In the genomic region with DNA sequence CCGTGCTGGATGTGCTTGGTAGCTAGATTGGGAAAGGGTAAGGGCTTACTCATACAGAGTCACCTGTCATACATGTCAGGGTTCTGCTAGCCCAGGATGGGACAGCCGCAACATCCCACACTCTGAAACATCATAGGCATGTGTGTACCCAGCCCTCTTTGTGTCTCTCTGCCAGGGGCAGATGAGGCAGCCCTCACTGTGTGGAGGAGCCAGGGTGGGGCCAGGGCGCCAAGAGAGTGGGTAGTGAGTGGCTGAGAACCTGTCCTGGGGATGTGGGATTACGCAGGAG, we compare ENCODE assay signal across 27 cellular contexts.
"Had no signal": no experiment of that assay in that cellular context is flagged by ENCODE, and none has a peak within 500 bp of the region (broad histone marks: within the 10 kb centered on the region; RNA-seq: fewer than 3 reads in every experiment).

No MANE protein-coding gene starts in this region.

- DNase-seq: cerebellar nuclear complex; cortex of kidney; effector memory CD8-positive, alpha-beta T cell; erythroblast; esophagus squamous epithelium; head of caudate nucleus; kidney; mesendoderm; midbrain; naive thymus-derived CD4-positive, alpha-beta T cell; nucleus accumbens; sigmoid colon; stimulated activated CD4-positive, alpha-beta T cell treated with anti-CD3 and anti-CD28 coated beads, Interleukin-15, amount 100 ng/mL, for 24 hours; stimulated activated CD4-positive, alpha-beta T cell treated with anti-CD3 and anti-CD28 coated beads, Interleukin-2, amount 100 ng/mL, for 48 hours; stimulated activated naive CD4-positive, alpha-beta T cell; stimulated activated naive CD8-positive, alpha-beta T cell treated with anti-CD3 and anti-CD28 coated beads, Interleukin-15, amount 100 ng/mL, for 72 hours had no signal

- H2AFZ ChIP-seq: hepatocyte, neural progenitor cell had no signal

- H3K4me1 Mint-ChIP-seq: naive thymus-derived CD4-positive, alpha-beta T cell; stimulated activated naive CD8-positive, alpha-beta T cell treated with anti-CD3 and anti-CD28 coated beads, Interleukin-15, amount 100 ng/mL, for 72 hours had no signal

- H3K27ac Mint-ChIP-seq: effector memory CD8-positive, alpha-beta T cell; naive thymus-derived CD4-positive, alpha-beta T cell; nephron; stimulated activated naive CD8-positive, alpha-beta T cell treated with anti-CD3 and anti-CD28 coated beads, Interleukin-15, amount 100 ng/mL, for 72 hours; type B pancreatic cell had no signal

- H3K36me3 Mint-ChIP-seq: naive thymus-derived CD4-positive, alpha-beta T cell; neural progenitor cell; type B pancreatic cell had no signal

- H3K36me3 ChIP-seq: esophagus squamous epithelium, neural progenitor cell, prostate gland, right atrium auricular region, sigmoid colon, suprapubic skin had no signal

- H3K4me3 Mint-ChIP-seq: effector memory CD8-positive, alpha-beta T cell; naive thymus-derived CD4-positive, alpha-beta T cell; nephron; neural progenitor cell; stimulated activated naive CD8-positive, alpha-beta T cell treated with anti-CD3 and anti-CD28 coated beads, Interleukin-15, amount 100 ng/mL, for 72 hours; type B pancreatic cell had no signal

- H3K4me1 ChIP-seq: esophagus squamous epithelium, prostate gland, sigmoid colon, suprapubic skin had no signal

- FAIRE-seq: endometrium, frontal cortex, kidney had no signal

- H3K4me3 ChIP-seq: esophagus squamous epithelium, hepatocyte, lung, neural progenitor cell, prostate gland, right atrium auricular region, sigmoid colon, skin epidermis, suprapubic skin had no signal

- H3K4me2 ChIP-seq: hepatocyte, neural progenitor cell had no signal

- H3K27ac ChIP-seq: esophagus squamous epithelium, hepatocyte, neural progenitor cell, prostate gland, sigmoid colon, skin epidermis, suprapubic skin had no signal

- H3K27me3 Mint-ChIP-seq: effector memory CD8-positive, alpha-beta T cell; naive thymus-derived CD4-positive, alpha-beta T cell; stimulated activated naive CD8-positive, alpha-beta T cell treated with anti-CD3 and anti-CD28 coated beads, Interleukin-15, amount 100 ng/mL, for 72 hours; type B pancreatic cell had no signal

- H3K9me3 ChIP-seq: esophagus squamous epithelium, prostate gland, right atrium auricular region, sigmoid colon, suprapubic skin had no signal

- H3K27me3 ChIP-seq: esophagus squamous epithelium, hepatocyte, neural progenitor cell, right atrium auricular region, sigmoid colon, suprapubic skin had no signal

- H3K9me3 Mint-ChIP-seq: nephron, neural progenitor cell, type B pancreatic cell had no signal

- H3K9ac ChIP-seq: neural progenitor cell had no signal
